In genomic region chr1:87648720-87649119, GRCh38 we compare ENCODE assay signal across 8 cellular contexts.
"Had no signal": no experiment of that assay in that cellular context is flagged by ENCODE, and none has a peak within 500 bp of the region (broad histone marks: within the 10 kb centered on the region; RNA-seq: fewer than 3 reads in every experiment).

No MANE protein-coding gene starts in this region.

- H3K4me3 ChIP-seq: GM12878 had no signal

- FAIRE-seq: G401.6, GM12878, GM12891, GM12892, GM18507, GM19239 had no signal

- ATAC-seq: GM12878 had no signal

- DNase-seq: GDM1, GF-D8 had no signal
